ENCODE assay signal across 8 cellular contexts in the genomic region with DNA sequence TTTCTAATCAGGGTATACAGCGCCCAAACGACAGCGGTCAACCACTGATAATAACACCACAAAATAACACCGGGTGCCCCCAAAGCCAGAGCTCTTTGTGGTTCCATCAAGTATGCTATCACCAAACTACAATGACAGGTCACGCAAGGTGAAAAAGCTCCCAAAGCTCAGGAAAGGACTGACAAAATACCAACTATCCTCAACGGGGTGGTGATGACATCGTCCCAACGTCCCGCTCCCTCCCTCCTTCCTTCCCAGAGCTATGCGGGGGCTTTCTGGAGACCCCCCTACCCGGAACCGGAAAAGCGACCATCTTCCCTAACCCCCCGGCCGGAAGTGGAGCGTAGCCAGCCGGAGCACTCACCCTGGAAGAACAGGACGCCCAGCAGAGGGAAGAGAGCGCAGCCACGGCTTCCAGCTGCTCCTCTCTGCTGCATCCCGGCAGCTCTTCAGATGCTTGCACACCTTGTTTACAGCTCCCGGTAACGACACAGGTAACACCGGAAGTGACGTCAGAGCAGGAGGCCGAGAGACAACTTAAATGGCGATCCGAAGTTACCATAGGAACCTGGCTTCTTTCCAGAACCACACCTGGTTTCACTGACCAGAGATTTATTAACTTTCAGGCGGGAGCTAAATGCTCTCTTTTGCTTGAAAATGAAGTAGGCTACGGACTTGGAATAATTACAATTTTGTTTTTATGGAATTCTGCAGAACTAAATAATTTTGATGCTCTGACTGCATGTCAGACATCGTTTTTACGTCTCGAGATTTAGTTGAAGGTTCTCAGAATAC. TPM values are rescaled to one million over a fixed set of nuclear protein-coding genes. Genes with fewer than 3 reads are reported as not detected.
DNase-seq lines count a peak whose midpoint lies in the region; ATAC-seq lines count a peak whose summit lies in the region.

A gene with protein sequence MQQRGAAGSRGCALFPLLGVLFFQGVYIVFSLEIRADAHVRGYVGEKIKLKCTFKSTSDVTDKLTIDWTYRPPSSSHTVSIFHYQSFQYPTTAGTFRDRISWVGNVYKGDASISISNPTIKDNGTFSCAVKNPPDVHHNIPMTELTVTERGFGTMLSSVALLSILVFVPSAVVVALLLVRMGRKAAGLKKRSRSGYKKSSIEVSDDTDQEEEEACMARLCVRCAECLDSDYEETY (minus strand): TSS at position 508 of the 795 bp plus-strand sequence. CDS start 71 bp downstream, at position 437.

- ATAC-seq in GM18519 (IDR thresholded peaks at IDR 0.05; ENCODE audit: low FRiP score, unreplicated experiment) (peak; percentile 45), HG03175 (IDR thresholded peaks at IDR 0.05; ENCODE audit: unreplicated experiment) (peak; percentile 88), GM19455 (IDR thresholded peaks at IDR 0.05; ENCODE audit: unreplicated experiment) (no peak)

- DNase-seq in NCI-H446 (lab: John Stamatoyannopoulos, UW): peak; percentile 84 to 87
- peak; percentile 68 to 73 for DNase-seq in activated CD4-positive, alpha-beta T cell treated with anti-CD3 and anti-CD28 coated beads for 24 hours (ENCODE audit: low read depth in 2 of 2)
- peak; percentile 89 for DNase-seq in cerebellum (ENCODE audit: low spot score)
- DNase-seq in islet precursor cell: peak; percentile 91
- peak; percentile 66 to 69 for DNase-seq in stimulated activated CD4-positive, alpha-beta T cell treated with anti-CD3 and anti-CD28 coated beads, Interleukin-12 subunit alpha, Interleukin-12 subunit beta, amount 100 ng/mL, for 24 hours (ENCODE audit: low read depth in 2 of 2)

RNA-seq across cellular contexts. Expression of the gene that starts here (rescaled TPM):
- total RNA-seq in cerebellum: 1.5 TPM
